ENCODE assay signal across 8 cellular contexts in genomic region chr19:15332311-15332996, GRCh38. TPM values are rescaled to one million over a fixed set of nuclear protein-coding genes. Genes with fewer than 3 reads are reported as not detected.
DNase-seq lines count a peak whose midpoint lies in the region; ATAC-seq lines count a peak whose summit lies in the region.

BRD4 (minus strand) TSS chr19:15332539; CDS start chr19:15273099, 59,440 bp downstream.

- H3K27ac ChIP-seq in BLaER1 (peak within 1 kb of the TSS; percentile 99), HUES48 (ENCODE audit: low read depth, low read length) (peak within 1 kb of the TSS; percentile 96), SJCRH30 (peak within 1 kb of the TSS; percentile 64), temporal lobe (ENCODE audit: low read depth, low read length) (peak within 1 kb of the TSS; percentile 44)

- peaks cover 53% of the 10 kb centered on the region for H3K4me1 ChIP-seq in BLaER1
- H3K4me1 ChIP-seq in HUES48 (ENCODE audit: control insufficient read depth, insufficient read depth, low read length): peaks cover 16% of the 10 kb centered on the region
- peaks cover 5% of the 10 kb centered on the region; the same call in 1 of the 2 replicates for H3K4me1 ChIP-seq in SJCRH30

- DNase-seq in SJCRH30 (peak; percentile 75 to 82), glomerular endothelial cell (ENCODE audit: extremely low read depth, low read depth, low spot score) (no peak), occipital lobe (lab: John Stamatoyannopoulos, UW) (peak; percentile 48)
- peak; percentile 81 for DNase-seq in activated naive CD4-positive, alpha-beta T cell treated with Interleukin-2 at 50 U/mL for 16 hours

- H3K9ac ChIP-seq in BLaER1: peak within 1 kb of the TSS; percentile 99
- peak within 1 kb of the TSS; percentile 92 for H3K9ac ChIP-seq in HUES48 (ENCODE audit: low read depth, low read length)

- H3K36me3 ChIP-seq in BLaER1 (peaks cover 13% of the 10 kb centered on the region), HUES48 (ENCODE audit: control insufficient read depth, insufficient read depth, low read length) (no peaks in the 10 kb centered on the region), SJCRH30 (no peaks in the 10 kb centered on the region)

- peak; percentile 51 for ATAC-seq in GM19324 (IDR thresholded peaks at IDR 0.05; ENCODE audit: low FRiP score, unreplicated experiment)

- H3K4me3 ChIP-seq in BLaER1 (peak within 1 kb of the TSS; percentile 95), HUES48 (ENCODE audit: low read depth, low read length) (peak within 1 kb of the TSS; percentile 96), SJCRH30 (peak within 1 kb of the TSS; percentile 90)

- H3K9me3 ChIP-seq in BLaER1 (no peaks in the 10 kb centered on the region), HUES48 (ENCODE audit: control insufficient read depth, insufficient read depth, low read length) (no peaks in the 10 kb centered on the region), SJCRH30 (replicated peaks) (no peaks in the 10 kb centered on the region)

- H4K20me1 ChIP-seq in BLaER1: peaks cover 43% of the 10 kb centered on the region

- H3K4me2 ChIP-seq in BLaER1: peak within 1 kb of the TSS; percentile 90

- H3K27me3 ChIP-seq in BLaER1: no peaks in the 10 kb centered on the region
- H3K27me3 ChIP-seq in HUES48 (ENCODE audit: control insufficient read depth, insufficient read depth, low read length): no peaks in the 10 kb centered on the region
- H3K27me3 ChIP-seq in SJCRH30: no peaks in the 10 kb centered on the region

RNA-seq across cellular contexts. Expression of gene BRD4, which starts in this region (rescaled TPM):
- total RNA-seq in SJCRH30 (2014; rRNA removed; shearing (Covaris generic)): 48.6 and 50.4 TPM in 2 replicates
- total RNA-seq in glomerular endothelial cell (38.3 and 58.0 TPM in 2 replicates), occipital lobe (9.5 TPM), temporal lobe (11.8 TPM)

Comparison
In these comparisons a context has a peak if more than half of its experiments do, and no peak if none do; other contexts are left out.
1. H3K27ac ChIP-seq: peak in every context shown above with its lines; median percentile 99 in BLaER1; 96 in HUES48; 64 in SJCRH30; 44 in temporal lobe.